15 cellular contexts compared by ENCODE assay signal in genomic region chr3:196965804-196966173, GRCh38. TPM values are rescaled to one million over a fixed set of nuclear protein-coding genes. Genes with fewer than 3 reads are reported as not detected.
DNase-seq lines count a peak whose midpoint lies in the region; ATAC-seq, FAIRE-seq and TF ChIP-seq lines count a peak whose summit lies in the region.
"Had no signal": no experiment of that assay in that cellular context is flagged by ENCODE, and none has a peak within 500 bp of the region (broad histone marks: within the 10 kb centered on the region; RNA-seq: fewer than 3 reads in every experiment).

No MANE protein-coding gene starts in this region.

- H3K9me3 ChIP-seq in HepG2 (ENCODE audit: low read length) (no peaks in the 10 kb centered on the region), right lobe of liver (no peaks in the 10 kb centered on the region), IMR-90 (ENCODE audit: control insufficient read depth, insufficient read depth, low read length) (no peaks in the 10 kb centered on the region), thyroid gland (no peaks in the 10 kb centered on the region)
- H3K9me3 ChIP-seq: BLaER1 treated with 17β-estradiol and CSF1 and Interleukin-3, amounts not matched to agents 10 nM and 100 nM had no signal

- DNase-seq in HepG2 (ENCODE audit: low spot score) (no peak), right lobe of liver (no peak), IMR-90 (no peak), mesenteric fat pad (ENCODE audit: low spot score) (peak; percentile 62), thyroid gland (no peak)
- no peak for DNase-seq in activated CD4-positive, alpha-beta T cell treated with anti-CD3 and anti-CD28 coated beads, Interleukin-2, amount 50 U/mL, for 48 hours
- DNase-seq: CD8-positive, alpha-beta memory T cell; COR-L47; H9 had no signal

- intact Hi-C loops in HepG2 (cut with micrococcal nuclease; ENCODE audit: unreplicated experiment) (no loop called here), right lobe of liver (cut with DNase I) (loop anchor here in 1 of 2 donors (10.0 kb wide), 1 partner anchor 121 kb away; no protein-coding TSS in a partner anchor), IMR-90 (cut with micrococcal nuclease) (no loop called here), thyroid gland (cut with DNase I) (loop anchor here (10.0 kb wide), 1 partner anchor 121 kb away; no protein-coding TSS in a partner anchor)

- H2AK9ac ChIP-seq in IMR-90 (replicated peaks; ENCODE audit: low read depth, low read length, poor library complexity), result peak overlapping the region; percentile 24

- POLR2A ChIA-PET in HepG2 (lab: Yijun Ruan, JAX), result no interaction called here
- POLR2A ChIA-PET in IMR-90 (lab: Charles Lee; ENCODE audit: unreplicated experiment), result no interaction called here

- TF ChIP-seq EP300 in HepG2 (IDR thresholded peaks at IDR 0.05; ENCODE audit: low read depth in 2 of 2, low read length in 2 of 2), result no peak
- TF ChIP-seq EP300 in HepG2 (CRISPR knock-in tag; IDR thresholded peaks at IDR 0.05; ENCODE audit: borderline replicate concordance), result no peak

- no peak overlapping the region for H3K14ac ChIP-seq in IMR-90 (replicated peaks; ENCODE audit: low read depth, low read length)

- in situ Hi-C loops in HepG2 (cut with HindIII; ENCODE audit: extremely low pct_ligation_motif_present, low pct_unique_long_range_greater_than_20kb), result no loop called here
- in situ Hi-C loops in IMR-90 (cut with MboI; ENCODE audit: low sequenced_read_pairs), result loop anchor here (25.0 kb wide), 1 partner anchor 353 kb away; no protein-coding TSS in a partner anchor

- no peak overlapping the region for H3K56ac ChIP-seq in IMR-90 (ENCODE audit: extremely low read depth, insufficient read depth, low read length)

- H3K18ac ChIP-seq in IMR-90 (ENCODE audit: low read depth, low read length), result no peak overlapping the region

- H3K4me3 ChIP-seq in HepG2 (replicated peaks in 1 of 3; ENCODE audit: insufficient read depth in 1 of 3, low read depth in 2 of 3, low read length in 3 of 3) (peak overlapping the region in 1 of 3 experiments; percentile 35; a peak in 3 of 6 replicates), right lobe of liver (no peak overlapping the region), IMR-90 (ENCODE audit: insufficient read depth, low read depth, low read length) (no peak overlapping the region), thyroid gland (replicated peaks in 1 of 3) (no peak overlapping the region)
- H3K4me3 ChIP-seq: BLaER1 treated with 17β-estradiol and CSF1 and Interleukin-3, amounts not matched to agents 10 nM and 100 nM had no signal

- H3K4me1 ChIP-seq in HepG2 (ENCODE audit: insufficient read depth, low read length) (peaks cover 86% of the 10 kb centered on the region), right lobe of liver (peaks cover 0 to 6% (median 0%) of the 10 kb centered on the region in 4 donors), IMR-90 (ENCODE audit: control insufficient read depth, insufficient read depth, low read length) (peaks cover 4% of the 10 kb centered on the region), thyroid gland (peaks cover 6 to 10% of the 10 kb centered on the region in 2 donors)

- H3K9ac ChIP-seq in HepG2 (ENCODE audit: insufficient read depth, low read depth, low read length) (peak overlapping the region; percentile 32; the same call in 1 of the 2 replicates), IMR-90 (ENCODE audit: low read depth, low read length) (no peak overlapping the region)
- H3K9ac ChIP-seq: BLaER1 treated with 17β-estradiol and CSF1 and Interleukin-3, amounts not matched to agents 10 nM and 100 nM had no signal

- H3K9me1 ChIP-seq in IMR-90 (ENCODE audit: insufficient read depth, low read length), result no peaks in the 10 kb centered on the region

- H3K4me2 ChIP-seq in HepG2 (ENCODE audit: low read depth, low read length), result peak overlapping the region; percentile 85
- no peak overlapping the region for H3K4me2 ChIP-seq in IMR-90 (ENCODE audit: low read depth, low read length)

- H2BK20ac ChIP-seq in IMR-90 (ENCODE audit: low read depth, low read length), result no peak overlapping the region

- FAIRE-seq in HepG2 (lab: Jason Lieb, UNC), result no peak
- FAIRE-seq: D721Med, G401.6, GM12891, GM19239, H1 had no signal

- H4K5ac ChIP-seq in IMR-90 (ENCODE audit: low read depth, low read length), result no peak overlapping the region

- no peaks in the 10 kb centered on the region for H4K20me1 ChIP-seq in HepG2 (ENCODE audit: insufficient read depth, low read length)
- no peaks in the 10 kb centered on the region for H4K20me1 ChIP-seq in IMR-90 (ENCODE audit: insufficient read depth, low read length)

- H3K23ac ChIP-seq in IMR-90 (ENCODE audit: low read depth, low read length), result no peak overlapping the region

- ATAC-seq in HepG2 (no peak), right lobe of liver (no peak), IMR-90 (ENCODE audit: low read depth) (no peak)

- H2BK15ac ChIP-seq in IMR-90 (ENCODE audit: low read depth, low read length), result no peak overlapping the region

- CTCF ChIA-PET in HepG2 (lab: Yijun Ruan, JAX; ENCODE audit: low intra/inter-chr PET ratio, low total read pairs) (no interaction called here), IMR-90 (lab: Yijun Ruan, JAX) (no interaction called here)

- H2BK120ac ChIP-seq in IMR-90 (ENCODE audit: low read depth, low read length), result no peak overlapping the region

- no peak overlapping the region for H4K91ac ChIP-seq in IMR-90 (ENCODE audit: insufficient read depth, low read depth, low read length)

- H3K27ac ChIP-seq in HepG2 (ENCODE audit: extremely low read length, insufficient read depth, low read length) (peak overlapping the region; percentile 19), right lobe of liver (no peak overlapping the region), IMR-90 (ENCODE audit: insufficient read depth, low read length) (no peak overlapping the region), thyroid gland (no peak overlapping the region)
- H3K27ac ChIP-seq: BLaER1 treated with 17β-estradiol and CSF1 and Interleukin-3, amounts not matched to agents 10 nM and 100 nM had no signal

- TF ChIP-seq RAD21 in HepG2 (CRISPR knock-in tag; IDR thresholded peaks at IDR 0.05), result no peak
- TF ChIP-seq RAD21 in IMR-90 (IDR thresholded peaks at IDR 0.05; ENCODE audit: low read length), result no peak

- TF ChIP-seq POLR2A in HepG2 (IDR thresholded peaks at IDR 0.05; ENCODE audit: insufficient read depth in 1 of 2, low read depth in 2 of 2, low read length in 2 of 2) (no peak), right lobe of liver (IDR thresholded peaks at IDR 0.05) (no peak), IMR-90 (IDR thresholded peaks at IDR 0.05; ENCODE audit: low read depth, low read length) (no peak), thyroid gland (IDR thresholded peaks at IDR 0.05) (no peak)

- H4K8ac ChIP-seq in IMR-90 (ENCODE audit: low read depth in 2 of 2, low read length in 2 of 2), result no peak overlapping the region

- peaks cover 6 to 25% of the 10 kb centered on the region in 2 experiments for H3K36me3 ChIP-seq in HepG2 (replicated peaks in 1 of 2; ENCODE audit: control insufficient read depth in 1 of 2, insufficient read depth in 2 of 2, low read length in 2 of 2)
- no peaks in the 10 kb centered on the region for H3K36me3 ChIP-seq in right lobe of liver
- H3K36me3 ChIP-seq in IMR-90 (ENCODE audit: control insufficient read depth, insufficient read depth, low read length), result no peaks in the 10 kb centered on the region
- no peaks in the 10 kb centered on the region for H3K36me3 ChIP-seq in thyroid gland

- H3K27me3 ChIP-seq in HepG2 (ENCODE audit: control insufficient read depth in 1 of 2, insufficient read depth in 2 of 2, low read length in 2 of 2) (no peaks in the 10 kb centered on the region), right lobe of liver (no peaks in the 10 kb centered on the region), IMR-90 (ENCODE audit: control insufficient read depth, insufficient read depth, low read length) (peaks cover 50% of the 10 kb centered on the region), thyroid gland (no peaks in the 10 kb centered on the region)

- H3K4ac ChIP-seq in IMR-90 (ENCODE audit: low read depth, low read length), result no peak overlapping the region

- WGBS in HepG2 (ENCODE audit: low lambda C conversion rate), result 97% methylated on average over 10 of the region's 10 CpGs
- WGBS in right lobe of liver (ENCODE audit: insufficient coverage, low coverage, low lambda C conversion rate, missing lambda C conversion rate), result 95% methylated on average over 8 of the region's 10 CpGs
- WGBS in IMR-90 (ENCODE audit: extremely low coverage in 2 of 2, insufficient read length in 1 of 2), 2 experiments, result no CpG with 5 or more reads among the region's 10 CpGs
- WGBS in thyroid gland, 2 donors, result 90 to 92% methylated on average over 10 of the region's 10 CpGs

- H3K79me1 ChIP-seq in IMR-90 (ENCODE audit: low read depth in 1 of 2, low read length in 2 of 2), result no peaks in the 10 kb centered on the region

- no peak overlapping the region for H2AFZ ChIP-seq in HepG2 (ENCODE audit: low read length)
- no peak overlapping the region for H2AFZ ChIP-seq in IMR-90 (replicated peaks; ENCODE audit: low read length, poor library complexity)

- no peak overlapping the region for H2BK5ac ChIP-seq in IMR-90 (ENCODE audit: low read depth, low read length, poor library complexity, severe bottlenecking)

- TF ChIP-seq CTCF in HepG2 (CRISPR knock-in tag; IDR thresholded peaks at IDR 0.05) (no peak), right lobe of liver (IDR thresholded peaks at IDR 0.05) (no peak), IMR-90 (conservative IDR thresholded peaks at IDR 0.05; ENCODE audit: low read depth, low read length) (no peak), thyroid gland (IDR thresholded peaks at IDR 0.05) (no peak)

- TSS peak; percentile 11 for BruUV-seq in HepG2 (replicated peaks; lab: Mats Ljungman, UMichigan)
- BruUV-seq in IMR-90 (replicated peaks; lab: Mats Ljungman, UMichigan), result no TSS peak

- peaks cover 46% of the 10 kb centered on the region for H3K79me2 ChIP-seq in HepG2 (ENCODE audit: insufficient read depth, low read length)

- no peak overlapping the region for H2AK5ac ChIP-seq in IMR-90 (ENCODE audit: low read depth, low read length)

- dilution Hi-C loops in IMR-90 (cut with HindIII; ENCODE audit: low sequenced_read_pairs, unreplicated experiment), result no loop called here

RNA-seq across cellular contexts. Expression of gene PIGZ, which starts 2.8 kb away (rescaled TPM):
- total RNA-seq in HepG2 (2016; rRNA removed; fragmentation: Illumina TruSeq; extraction: Trizol), result 2.2 and 4.7 TPM in 2 replicates
- 4.8 and 7.9 TPM in 2 replicates for total RNA-seq in HepG2 (2016; cell fraction: cytosol; rRNA removed; fragmentation: Illumina TruSeq; extraction: Trizol; ENCODE audit: low read depth)
- 1.9 and 4.8 TPM in 2 replicates for total RNA-seq in HepG2 (2016; cell fraction: insoluble cytoplasmic fraction; rRNA removed; fragmentation: Illumina TruSeq; extraction: Trizol)
- total RNA-seq in HepG2 (2016; cell fraction: membrane; rRNA removed; fragmentation: Illumina TruSeq; extraction: Trizol), result 3.9 and 5.7 TPM in 2 replicates
- total RNA-seq in HepG2 (2016; cell fraction: nucleus; rRNA removed; fragmentation: Illumina TruSeq; extraction: Trizol), result 3.7 and 5.7 TPM in 2 replicates
- polyA plus RNA-seq in HepG2 (2011; rRNA removed), result 60.5 and 75.7 TPM in 2 replicates
- 43.3 TPM in 2 replicates for polyA plus RNA-seq in HepG2 (2011; cell fraction: cytosol; rRNA removed)
- polyA plus RNA-seq in HepG2 (2011; cell fraction: nucleus; rRNA removed), result 156 and 196 TPM in 2 replicates
- polyA plus RNA-seq in HepG2 (2012), result 56.2 and 56.6 TPM in 2 replicates
- 6.6 and 6.7 TPM in 2 replicates for polyA plus RNA-seq in HepG2 (2016; cell fraction: cytosol; fragmentation: Illumina TruSeq; extraction: Trizol; ENCODE audit: low read depth)
- 3.7 and 4.6 TPM in 2 replicates for polyA plus RNA-seq in HepG2 (2016; cell fraction: insoluble cytoplasmic fraction; fragmentation: Illumina TruSeq; extraction: Trizol; ENCODE audit: low read depth)
- 5.4 and 6.6 TPM in 2 replicates for polyA plus RNA-seq in HepG2 (2016; cell fraction: membrane; fragmentation: Illumina TruSeq; extraction: Trizol; ENCODE audit: low read depth)
- polyA plus RNA-seq in HepG2 (2016; cell fraction: nucleus; fragmentation: Illumina TruSeq; extraction: Trizol; ENCODE audit: insufficient read depth, low read depth), result 16.4 and 17.2 TPM in 2 replicates
- 0.58 and 57.9 TPM in 2 replicates for polyA minus RNA-seq in HepG2 (2011; rRNA and poly(A)+ RNA removed; ENCODE audit: low replicate concordance)
- 15.7 and 18.4 TPM in 2 replicates for polyA minus RNA-seq in HepG2 (2011; cell fraction: cytosol; rRNA and poly(A)+ RNA removed)
- 38.0 and 53.5 TPM in 2 replicates for polyA minus RNA-seq in HepG2 (2011; cell fraction: nucleus; rRNA and poly(A)+ RNA removed)
- total RNA-seq in right lobe of liver, result 1 to 10 TPM; 1.2 to 2.8 (median 2.4) TPM
- total RNA-seq in IMR-90 (2012; rRNA removed), result under 0.01 and 0.18 TPM in 2 replicates
- 0.73 and 0.86 TPM in 2 replicates for polyA plus RNA-seq in IMR-90 (2012; rRNA removed)
- 0.34 and 1.1 TPM in 2 replicates for polyA plus RNA-seq in IMR-90 (2012; cell fraction: cytosol; rRNA removed)
- polyA plus RNA-seq in IMR-90 (2012; cell fraction: nucleus; rRNA removed; ENCODE audit: low replicate concordance), result 2.6 and 3.5 TPM in 2 replicates
- 10.2 TPM for total RNA-seq in mesenteric fat pad
- 1 to 10 TPM in 3 of 4 donors, under 1 TPM in 1; 0.46 to 9.5 (median 6.3) TPM for total RNA-seq in thyroid gland
- total RNA-seq: H1 had no signal
- polyA plus RNA-seq: CD8-positive, alpha-beta memory T cell had no signal

RNA-seq across cellular contexts. Expression of gene NCBP2, which starts 23.5 kb away (rescaled TPM):
- total RNA-seq in HepG2 (2016; rRNA removed; fragmentation: Illumina TruSeq; extraction: Trizol), result 58.7 and 69.2 TPM in 2 replicates
- total RNA-seq in HepG2 (2016; cell fraction: cytosol; rRNA removed; fragmentation: Illumina TruSeq; extraction: Trizol; ENCODE audit: low read depth), result 14.8 and 15.0 TPM in 2 replicates
- 59.9 and 75.2 TPM in 2 replicates for total RNA-seq in HepG2 (2016; cell fraction: insoluble cytoplasmic fraction; rRNA removed; fragmentation: Illumina TruSeq; extraction: Trizol)
- 28.9 and 32.1 TPM in 2 replicates for total RNA-seq in HepG2 (2016; cell fraction: membrane; rRNA removed; fragmentation: Illumina TruSeq; extraction: Trizol)
- 32.0 and 37.9 TPM in 2 replicates for total RNA-seq in HepG2 (2016; cell fraction: nucleus; rRNA removed; fragmentation: Illumina TruSeq; extraction: Trizol)
- 78.5 and 95.5 TPM in 2 replicates for polyA plus RNA-seq in HepG2 (2011; rRNA removed)
- 55.6 and 71.5 TPM in 2 replicates for polyA plus RNA-seq in HepG2 (2011; cell fraction: cytosol; rRNA removed)
- 68.9 and 76.8 TPM in 2 replicates for polyA plus RNA-seq in HepG2 (2011; cell fraction: nucleus; rRNA removed)
- 143 and 171 TPM in 2 replicates for polyA plus RNA-seq in HepG2 (2012)
- 10.8 and 12.4 TPM in 2 replicates for polyA plus RNA-seq in HepG2 (2016; cell fraction: cytosol; fragmentation: Illumina TruSeq; extraction: Trizol; ENCODE audit: low read depth)
- 79.7 and 83.7 TPM in 2 replicates for polyA plus RNA-seq in HepG2 (2016; cell fraction: insoluble cytoplasmic fraction; fragmentation: Illumina TruSeq; extraction: Trizol; ENCODE audit: low read depth)
- polyA plus RNA-seq in HepG2 (2016; cell fraction: membrane; fragmentation: Illumina TruSeq; extraction: Trizol; ENCODE audit: low read depth), result 23.3 and 24.5 TPM in 2 replicates
- 76.1 and 83.0 TPM in 2 replicates for polyA plus RNA-seq in HepG2 (2016; cell fraction: nucleus; fragmentation: Illumina TruSeq; extraction: Trizol; ENCODE audit: insufficient read depth, low read depth)
- polyA minus RNA-seq in HepG2 (2011; rRNA and poly(A)+ RNA removed; ENCODE audit: low replicate concordance), result 20.6 and 28.7 TPM in 2 replicates
- polyA minus RNA-seq in HepG2 (2011; cell fraction: cytosol; rRNA and poly(A)+ RNA removed), result 26.5 and 26.6 TPM in 2 replicates
- 50.9 and 51.7 TPM in 2 replicates for polyA minus RNA-seq in HepG2 (2011; cell fraction: nucleus; rRNA and poly(A)+ RNA removed)
- 10 to 100 TPM; 12.9 to 24.6 (median 19.1) TPM for total RNA-seq in right lobe of liver
- 42.8 and 71.4 TPM in 2 replicates for total RNA-seq in IMR-90 (2012; rRNA removed)
- 69.7 and 73.6 TPM in 2 replicates for polyA plus RNA-seq in IMR-90 (2012; rRNA removed)
- polyA plus RNA-seq in IMR-90 (2012; cell fraction: cytosol; rRNA removed), result 18.8 and 26.7 TPM in 2 replicates
- polyA plus RNA-seq in IMR-90 (2012; cell fraction: nucleus; rRNA removed; ENCODE audit: low replicate concordance), result 13.1 and 47.9 TPM in 2 replicates
- total RNA-seq in mesenteric fat pad, result 55.9 TPM
- 10 to 100 TPM; 42.4 to 61.3 (median 53.6) TPM for total RNA-seq in thyroid gland
